In the genomic region with DNA sequence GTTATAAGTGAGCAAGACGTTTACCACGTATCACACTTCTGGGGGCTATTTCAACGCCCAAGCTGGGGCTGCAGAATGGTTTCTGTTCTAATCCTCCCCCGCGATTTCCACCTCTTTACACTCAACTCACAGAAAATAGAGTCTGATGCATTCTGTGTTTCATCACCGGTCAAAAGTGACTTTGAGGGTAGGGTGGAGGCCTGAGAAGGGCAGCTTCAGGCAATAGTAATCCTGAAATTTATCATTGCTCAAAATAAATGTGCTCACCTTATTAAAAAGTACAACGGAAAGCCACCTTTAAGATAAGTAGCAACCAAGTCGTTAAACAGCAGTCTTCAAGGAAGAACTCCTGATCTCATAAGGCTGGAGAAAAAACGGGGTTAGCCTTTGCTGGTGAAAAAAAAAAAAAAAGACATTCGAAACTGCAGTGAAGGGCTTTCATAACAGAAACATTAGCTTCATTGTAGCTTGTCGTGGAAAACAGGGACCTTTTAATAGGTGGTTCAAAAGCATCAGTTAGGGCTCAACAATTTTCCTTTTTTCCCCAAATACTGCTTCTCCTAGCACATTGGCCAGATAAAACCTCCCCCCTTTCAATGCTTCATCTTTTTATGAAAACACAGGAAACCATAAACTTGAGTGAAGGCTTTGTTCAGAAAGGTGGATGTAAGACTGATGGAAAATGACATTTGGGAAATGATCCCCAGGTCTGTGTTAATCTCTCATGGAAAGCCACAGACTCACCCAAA, we compare ENCODE assay signal across 1 cellular context.
TF ChIP-seq lines count a peak whose summit lies in the region.

No MANE protein-coding gene starts in this region.

TF ChIP-seq in SK-N-SH treated with all-trans-retinoic acid at 6 μM for 48 hours, 23 proteins besides CTCF, POLR2A, EP300 and RAD21 (continued from another document):
- TF ChIP-seq, protein P1, sequence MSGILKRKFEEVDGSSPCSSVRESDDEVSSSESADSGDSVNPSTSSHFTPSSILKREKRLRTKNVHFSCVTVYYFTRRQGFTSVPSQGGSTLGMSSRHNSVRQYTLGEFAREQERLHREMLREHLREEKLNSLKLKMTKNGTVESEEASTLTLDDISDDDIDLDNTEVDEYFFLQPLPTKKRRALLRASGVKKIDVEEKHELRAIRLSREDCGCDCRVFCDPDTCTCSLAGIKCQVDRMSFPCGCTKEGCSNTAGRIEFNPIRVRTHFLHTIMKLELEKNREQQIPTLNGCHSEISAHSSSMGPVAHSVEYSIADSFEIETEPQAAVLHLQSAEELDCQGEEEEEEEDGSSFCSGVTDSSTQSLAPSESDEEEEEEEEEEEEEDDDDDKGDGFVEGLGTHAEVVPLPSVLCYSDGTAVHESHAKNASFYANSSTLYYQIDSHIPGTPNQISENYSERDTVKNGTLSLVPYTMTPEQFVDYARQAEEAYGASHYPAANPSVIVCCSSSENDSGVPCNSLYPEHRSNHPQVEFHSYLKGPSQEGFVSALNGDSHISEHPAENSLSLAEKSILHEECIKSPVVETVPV (CRISPR knock-in tag; IDR thresholded peaks at IDR 0.05), result no peak
- TF ChIP-seq, protein P2, sequence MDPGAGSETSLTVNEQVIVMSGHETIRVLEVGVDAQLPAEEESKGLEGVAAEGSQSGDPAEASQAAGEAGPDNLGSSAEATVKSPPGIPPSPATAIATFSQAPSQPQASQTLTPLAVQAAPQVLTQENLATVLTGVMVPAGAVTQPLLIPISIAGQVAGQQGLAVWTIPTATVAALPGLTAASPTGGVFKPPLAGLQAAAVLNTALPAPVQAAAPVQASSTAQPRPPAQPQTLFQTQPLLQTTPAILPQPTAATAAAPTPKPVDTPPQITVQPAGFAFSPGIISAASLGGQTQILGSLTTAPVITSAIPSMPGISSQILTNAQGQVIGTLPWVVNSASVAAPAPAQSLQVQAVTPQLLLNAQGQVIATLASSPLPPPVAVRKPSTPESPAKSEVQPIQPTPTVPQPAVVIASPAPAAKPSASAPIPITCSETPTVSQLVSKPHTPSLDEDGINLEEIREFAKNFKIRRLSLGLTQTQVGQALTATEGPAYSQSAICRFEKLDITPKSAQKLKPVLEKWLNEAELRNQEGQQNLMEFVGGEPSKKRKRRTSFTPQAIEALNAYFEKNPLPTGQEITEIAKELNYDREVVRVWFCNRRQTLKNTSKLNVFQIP (CRISPR knock-in tag; IDR thresholded peaks at IDR 0.05; ENCODE audit: borderline replicate concordance, low read depth), result no peak
- TF ChIP-seq TOX (CRISPR knock-in tag; IDR thresholded peaks at IDR 0.05; ENCODE audit: borderline replicate concordance) (no peak), TSHZ2 (CRISPR knock-in tag; IDR thresholded peaks at IDR 0.05) (no peak), ZNF565 (CRISPR knock-in tag; conservative IDR thresholded peaks at IDR 0.05; ENCODE audit: low read depth) (no peak), ZC3H10 (CRISPR knock-in tag; IDR thresholded peaks at IDR 0.05) (no peak), GLIS3 (CRISPR knock-in tag; IDR thresholded peaks at IDR 0.05) (no peak), PPARA (CRISPR knock-in tag; IDR thresholded peaks at IDR 0.05; ENCODE audit: borderline replicate concordance) (no peak), OSR1 (CRISPR knock-in tag; IDR thresholded peaks at IDR 0.05) (no peak), ZNF8 (CRISPR knock-in tag; IDR thresholded peaks at IDR 0.05) (no peak), SNAI2 (CRISPR knock-in tag; IDR thresholded peaks at IDR 0.05) (no peak), TCF4 (CRISPR knock-in tag; IDR thresholded peaks at IDR 0.05; ENCODE audit: borderline replicate concordance) (no peak), ARNTL (CRISPR knock-in tag; IDR thresholded peaks at IDR 0.05; ENCODE audit: borderline replicate concordance, low read depth) (no peak), ISL1 (CRISPR knock-in tag; IDR thresholded peaks at IDR 0.05) (no peak), ZNF70 (CRISPR knock-in tag; IDR thresholded peaks at IDR 0.05) (no peak), PATZ1 (CRISPR knock-in tag; IDR thresholded peaks at IDR 0.05; ENCODE audit: borderline replicate concordance) (no peak), BACH2 (CRISPR knock-in tag; IDR thresholded peaks at IDR 0.05; ENCODE audit: borderline replicate concordance) (no peak)
- TF ChIP-seq, protein P3, sequence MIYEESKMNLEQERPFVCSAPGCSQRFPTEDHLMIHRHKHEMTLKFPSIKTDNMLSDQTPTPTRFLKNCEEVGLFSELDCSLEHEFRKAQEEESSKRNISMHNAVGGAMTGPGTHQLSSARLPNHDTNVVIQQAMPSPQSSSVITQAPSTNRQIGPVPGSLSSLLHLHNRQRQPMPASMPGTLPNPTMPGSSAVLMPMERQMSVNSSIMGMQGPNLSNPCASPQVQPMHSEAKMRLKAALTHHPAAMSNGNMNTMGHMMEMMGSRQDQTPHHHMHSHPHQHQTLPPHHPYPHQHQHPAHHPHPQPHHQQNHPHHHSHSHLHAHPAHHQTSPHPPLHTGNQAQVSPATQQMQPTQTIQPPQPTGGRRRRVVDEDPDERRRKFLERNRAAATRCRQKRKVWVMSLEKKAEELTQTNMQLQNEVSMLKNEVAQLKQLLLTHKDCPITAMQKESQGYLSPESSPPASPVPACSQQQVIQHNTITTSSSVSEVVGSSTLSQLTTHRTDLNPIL (CRISPR knock-in tag; IDR thresholded peaks at IDR 0.05; ENCODE audit: low read depth), result no peak
